Comparison of ENCODE assay signal across 19 cellular contexts in the genomic region with DNA sequence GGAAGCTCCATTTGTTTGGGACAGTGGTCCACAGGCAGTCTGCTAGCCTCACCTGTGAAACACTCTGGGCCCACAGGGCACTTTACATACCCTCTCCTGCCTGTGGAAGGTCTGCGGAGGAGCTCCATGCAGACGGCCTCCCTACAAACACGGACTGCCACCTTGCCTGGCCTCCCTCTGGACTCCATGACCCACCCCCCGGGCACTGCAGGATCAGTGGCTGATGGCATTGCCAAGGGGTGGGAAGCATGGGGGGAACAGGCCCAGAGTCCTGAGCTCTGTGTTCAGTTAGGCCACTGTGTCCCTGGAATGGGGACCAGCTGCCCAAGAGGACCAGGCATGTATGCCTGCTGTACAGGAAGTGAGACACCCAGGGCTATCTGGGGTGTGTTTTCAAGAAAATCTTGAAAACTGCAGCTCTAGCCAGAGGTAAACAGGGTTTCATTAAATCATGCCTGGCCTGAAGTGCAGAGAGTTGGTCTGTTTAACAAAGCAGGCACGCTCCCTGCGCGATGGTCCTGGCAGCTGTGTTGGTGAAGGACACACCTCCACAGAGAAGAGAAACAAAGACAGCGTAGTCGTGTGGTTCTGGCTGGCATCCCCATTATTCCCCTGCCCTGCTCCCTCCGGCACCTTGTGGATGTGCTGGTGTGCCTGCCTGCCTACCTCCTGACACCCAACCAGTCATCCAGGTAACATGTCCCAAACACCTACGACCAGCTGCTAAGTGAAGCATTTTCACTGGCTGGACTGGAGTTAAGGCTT.
DNase-seq lines count a peak whose midpoint lies in the region; TF ChIP-seq lines count a peak whose summit lies in the region.
"Had no signal": no experiment of that assay in that cellular context is flagged by ENCODE, and none has a peak within 500 bp of the region (broad histone marks: within the 10 kb centered on the region; RNA-seq: fewer than 3 reads in every experiment).

No MANE protein-coding gene starts in this region.

- no peaks in the 10 kb centered on the region for H3K27me3 ChIP-seq in H9 (ENCODE audit: insufficient read depth, low read length)

- H2BK15ac ChIP-seq in H9 (ENCODE audit: low read depth, low read length) = no peak overlapping the region

- no peak overlapping the region for H4K91ac ChIP-seq in H9 (ENCODE audit: insufficient read length, low read depth, low read length)

- no peaks in the 10 kb centered on the region for H3K79me1 ChIP-seq in H9 (ENCODE audit: insufficient read depth, low read depth, low read length, poor library complexity, severe bottlenecking)

- H2BK20ac ChIP-seq in H9 (ENCODE audit: low read depth, low read length, poor library complexity, severe bottlenecking) = no peak overlapping the region

- WGBS in H9 (ENCODE audit: extremely low coverage, insufficient read length, low lambda C conversion rate) = no CpG with 5 or more reads among the region's 11 CpGs

- H4K8ac ChIP-seq in H9 (replicated peaks; ENCODE audit: insufficient read length, low read depth, low read length) = no peak overlapping the region

- no peak overlapping the region for H2AFZ ChIP-seq in H9 (ENCODE audit: low read length)
- H2AFZ ChIP-seq: PC-9 had no signal

- peaks cover 10% of the 10 kb centered on the region for H3K27me3 Mint-ChIP-seq in H9 (ENCODE audit: low read depth)
- peaks cover 68% of the 10 kb centered on the region for H3K27me3 Mint-ChIP-seq in osteocyte (ENCODE audit: unreplicated experiment)
- H3K27me3 Mint-ChIP-seq: CD4-positive, CD25-positive, alpha-beta regulatory T cell had no signal

- H3K9me3 Mint-ChIP-seq in H9 (no peaks in the 10 kb centered on the region), osteocyte (ENCODE audit: unreplicated experiment) (no peaks in the 10 kb centered on the region)
- H3K9me3 Mint-ChIP-seq: CD4-positive, CD25-positive, alpha-beta regulatory T cell had no signal

- H3K4ac ChIP-seq in H9 (ENCODE audit: low read depth, low read length) = no peak overlapping the region; the same call in 1 of the 2 replicates

- H3K27ac ChIP-seq in H9 (ENCODE audit: insufficient read length, low read depth, low read length) = no peak overlapping the region
- H3K27ac ChIP-seq: PC-9, RWPE1 had no signal

- no peak overlapping the region for H2BK120ac ChIP-seq in H9 (ENCODE audit: low read depth, low read length, poor library complexity, severe bottlenecking)

- no peaks in the 10 kb centered on the region for H3K23me2 ChIP-seq in H9 (ENCODE audit: insufficient read length, low read depth, low read length, poor library complexity, severe bottlenecking)

- no peak overlapping the region for H3K14ac ChIP-seq in H9 (ENCODE audit: insufficient read depth, low read length)

- H2BK12ac ChIP-seq in H9 (ENCODE audit: insufficient read length, low read depth, low read length) = no peak overlapping the region

- no peak overlapping the region for H3T11ph ChIP-seq in H9 (ENCODE audit: low read length)

- no peaks in the 10 kb centered on the region for H3K9me3 ChIP-seq in H9 (ENCODE audit: control insufficient read depth, low read depth, low read length)

- no peak overlapping the region for H2BK5ac ChIP-seq in H9 (ENCODE audit: insufficient read length, low read length)

- no peak overlapping the region for H2AK5ac ChIP-seq in H9 (ENCODE audit: insufficient read length, low read length)

- H3K4me1 Mint-ChIP-seq in H9 (no peaks in the 10 kb centered on the region), osteocyte (ENCODE audit: unreplicated experiment) (no peaks in the 10 kb centered on the region)
- H3K4me1 Mint-ChIP-seq: B cell; CD4-positive, CD25-positive, alpha-beta regulatory T cell had no signal

- no peaks in the 10 kb centered on the region for H4K20me1 ChIP-seq in H9 (ENCODE audit: control insufficient read depth, insufficient read depth, insufficient read length)

- no peaks in the 10 kb centered on the region for H3K4me1 ChIP-seq in H9 (ENCODE audit: insufficient read depth, low read length)

- H3K36me3 Mint-ChIP-seq in H9 (ENCODE audit: insufficient read depth in 1 of 3, low read depth in 3 of 3) (no peaks in the 10 kb centered on the region; a peak in 1 of 7 replicates), osteocyte (ENCODE audit: unreplicated experiment) (no peaks in the 10 kb centered on the region)
- H3K36me3 Mint-ChIP-seq: CD4-positive, CD25-positive, alpha-beta regulatory T cell had no signal

- no peak overlapping the region for H3K56ac ChIP-seq in H9 (ENCODE audit: insufficient read length, low read depth, low read length)

- peak; percentile 51 for DNase-seq in NCI-H345 (lab: John Stamatoyannopoulos, UW)
- DNase-seq in NCI-H345 treated with DMSO at 0.1 percent for 48 hours (lab: John Stamatoyannopoulos, UW; ENCODE audit: unreplicated experiment) = no peak
- DNase-seq in H9 = peak; percentile 9
- peak; percentile 20 for DNase-seq in ecto neural progenitor cell (ENCODE audit: low spot score)
- DNase-seq in osteocyte (ENCODE audit: extremely low spot score, unreplicated experiment) = peak; percentile 73
- DNase-seq in NCI-H1436 treated with DMSO at 0.1 percent for 48 hours (lab: John Stamatoyannopoulos, UW) = no peak
- DNase-seq in NCI-H187 (lab: John Stamatoyannopoulos, UW) = no peak
- no peak for DNase-seq in DMS79 treated with DMSO at 0.1 percent for 48 hours (lab: John Stamatoyannopoulos, UW)
- DNase-seq: 8988T; CD4-positive, CD25-positive, alpha-beta regulatory T cell; COR-L47; KG1; NCI-H1417; NCI-H1930; NCI-H2171 treated with DMSO at 0.1 percent for 48 hours; NCI-H524; PC-9 had no signal

- H3K4me2 ChIP-seq in H9 (ENCODE audit: insufficient read depth, insufficient read length, low read length) = no peak overlapping the region
- H3K4me2 ChIP-seq: PC-9 had no signal

- no peak overlapping the region for H3K9ac ChIP-seq in H9 (ENCODE audit: extremely low read depth, insufficient read length, low read length)

- H3K27ac Mint-ChIP-seq in H9 = no peak overlapping the region
- no peak overlapping the region for H3K27ac Mint-ChIP-seq in osteocyte (ENCODE audit: unreplicated experiment)
- H3K27ac Mint-ChIP-seq: B cell had no signal

- no peak overlapping the region for H4K5ac ChIP-seq in H9 (ENCODE audit: insufficient read length, low read depth, low read length)

- H3K23ac ChIP-seq in H9 (ENCODE audit: insufficient read length, low read depth, low read length) = no peak overlapping the region

- H3K4me3 Mint-ChIP-seq in H9 (peak overlapping the region in 1 of 2 experiments; percentile 54; a peak in 1 of 5 replicates), osteocyte (ENCODE audit: unreplicated experiment) (no peak overlapping the region)
- H3K4me3 Mint-ChIP-seq: B cell; CD4-positive, CD25-positive, alpha-beta regulatory T cell had no signal

- H3K79me2 ChIP-seq in H9 (ENCODE audit: insufficient read depth, low read length) = no peaks in the 10 kb centered on the region

- TF ChIP-seq CTCF in H9 (conservative IDR thresholded peaks at IDR 0.05) (no peak), osteocyte (IDR thresholded peaks at IDR 0.05) (no peak)

- H3K18ac ChIP-seq in H9 (ENCODE audit: insufficient read length, low read depth, low read length) = no peak overlapping the region

Comparison
In these comparisons a context has a peak if more than half of its experiments do, and no peak if none do; other contexts are left out.
1. DNase-seq: peak in NCI-H345 (single experiment), H9 (single experiment), ecto neural progenitor cell (single experiment) and osteocyte (single experiment); none in NCI-H345 treated with DMSO at 0.1 percent for 48 hours (single experiment), NCI-H1436 treated with DMSO at 0.1 percent for 48 hours (single experiment), NCI-H187 (0 of 2) and DMS79 treated with DMSO at 0.1 percent for 48 hours (single experiment).